Comparison of ENCODE assay signal across 30 cellular contexts in the genomic region with DNA sequence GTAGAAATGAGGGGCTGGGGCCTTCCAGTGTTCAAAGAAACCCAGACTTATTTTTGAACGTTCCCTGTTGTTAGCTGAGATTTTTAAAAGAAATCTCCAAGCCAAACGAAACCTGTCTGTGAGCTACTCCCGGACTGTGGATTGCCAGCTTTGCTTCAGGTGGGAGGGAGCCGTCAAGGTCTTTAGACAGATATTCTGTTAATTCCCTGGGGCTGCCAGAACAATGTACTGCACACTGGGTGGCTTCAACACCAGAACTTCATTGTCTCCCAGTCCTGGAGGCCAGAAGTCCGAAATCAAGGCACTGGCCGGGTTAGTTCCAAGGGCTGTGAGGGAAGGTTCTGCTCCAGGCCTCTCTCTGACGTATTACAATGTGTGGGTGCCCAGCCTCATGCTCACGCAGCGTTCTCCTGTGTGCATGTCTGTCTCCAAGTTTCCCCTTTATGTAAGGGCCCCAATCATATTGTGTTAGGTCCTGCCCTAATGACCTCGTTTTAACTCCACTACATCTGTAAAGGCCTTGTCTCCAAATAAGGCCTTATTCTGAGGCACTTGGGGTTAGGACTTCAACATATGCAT. TPM values are rescaled to one million over a fixed set of nuclear protein-coding genes. Genes with fewer than 3 reads are reported as not detected.
DNase-seq lines count a peak whose midpoint lies in the region; ATAC-seq, FAIRE-seq and TF ChIP-seq lines count a peak whose summit lies in the region.
"Had no signal": no experiment of that assay in that cellular context is flagged by ENCODE, and none has a peak within 500 bp of the region (broad histone marks: within the 10 kb centered on the region; RNA-seq: fewer than 3 reads in every experiment).

No MANE protein-coding gene starts in this region.

- H3K27ac ChIP-seq in astrocyte (ENCODE audit: low read depth, low read length) (peak overlapping the region; percentile 9), substantia nigra (ENCODE audit: low read depth, low read length, poor library complexity, severe bottlenecking) (peak overlapping the region; percentile 47)
- H3K27ac ChIP-seq: BLaER1 treated with 17β-estradiol and CSF1 and Interleukin-3, amounts not matched to agents 10 nM and 100 nM; neutrophil; prostate gland; RWPE1; SK-N-MC; transverse colon had no signal

- H3K9me3 Mint-ChIP-seq in HFFc6 = no peaks in the 10 kb centered on the region
- no peaks in the 10 kb centered on the region for H3K9me3 Mint-ChIP-seq in astrocyte (ENCODE audit: unreplicated experiment)
- H3K9me3 Mint-ChIP-seq in nephron = peaks cover 5% of the 10 kb centered on the region
- H3K9me3 Mint-ChIP-seq: T-helper 1 cell treated with Interleukin-12 subunit alpha and Interleukin-12 subunit beta and Interleukin-4 antibody, amounts not matched to agents 30 μg/mL and 1 μg/mL, for 36 hours had no signal

- H3K27me3 ChIP-seq in astrocyte (ENCODE audit: insufficient read depth, low read length) = no peaks in the 10 kb centered on the region
- H3K27me3 ChIP-seq: BLaER1 treated with 17β-estradiol and CSF1 and Interleukin-3, amounts not matched to agents 10 nM and 100 nM; neutrophil; transverse colon had no signal

- H3K79me2 ChIP-seq in astrocyte (ENCODE audit: insufficient read depth, low read length) = peaks cover 16% of the 10 kb centered on the region

- H4K20me1 ChIP-seq in astrocyte (ENCODE audit: insufficient read depth, low read length) = peaks cover 1% of the 10 kb centered on the region

- H3K36me3 ChIP-seq in astrocyte (ENCODE audit: insufficient read depth, low read length) = peaks cover 16% of the 10 kb centered on the region
- H3K36me3 ChIP-seq: prostate gland, transverse colon had no signal

- H3K9me3 ChIP-seq in astrocyte (ENCODE audit: insufficient read depth, low read depth, low read length) = no peaks in the 10 kb centered on the region
- H3K9me3 ChIP-seq: HAP-1, neutrophil, prostate gland, transverse colon had no signal

- H3K36me3 Mint-ChIP-seq in HFFc6 (ENCODE audit: low read depth) (peaks cover 13% of the 10 kb centered on the region), astrocyte (ENCODE audit: low read depth, unreplicated experiment) (peaks cover 9% of the 10 kb centered on the region), nephron (ENCODE audit: low read depth) (peaks cover 34% of the 10 kb centered on the region)

- H3K4me1 Mint-ChIP-seq in HFFc6 (ENCODE audit: low read depth) (peaks cover 40% of the 10 kb centered on the region), astrocyte (ENCODE audit: low read depth, unreplicated experiment) (peaks cover 28% of the 10 kb centered on the region), nephron (peaks cover 24% of the 10 kb centered on the region)

- H3K27me3 Mint-ChIP-seq in HFFc6 (ENCODE audit: insufficient read depth) (no peaks in the 10 kb centered on the region; the same call in 1 of the 2 replicates), astrocyte (ENCODE audit: low read depth, unreplicated experiment) (no peaks in the 10 kb centered on the region), nephron (ENCODE audit: low read depth) (no peaks in the 10 kb centered on the region)

- no peak overlapping the region for H3K4me3 ChIP-seq in astrocyte (ENCODE audit: insufficient read depth, low read depth, low read length)
- H3K4me3 ChIP-seq: BLaER1 treated with 17β-estradiol and CSF1 and Interleukin-3, amounts not matched to agents 10 nM and 100 nM; HAP-1; prostate gland; SK-N-MC; transverse colon had no signal

- TF ChIP-seq CTCF in HFFc6 (IDR thresholded peaks at IDR 0.05) (no peak), astrocyte (IDR thresholded peaks at IDR 0.05; ENCODE audit: insufficient read depth, low read depth, low read length) (no peak), nephron (IDR thresholded peaks at IDR 0.05; ENCODE audit: unreplicated experiment in 3 of 3) (no peak)

- no peak for FAIRE-seq in astrocyte (lab: Jason Lieb, UNC)

- peaks cover 24% of the 10 kb centered on the region for H3K4me1 ChIP-seq in astrocyte (ENCODE audit: insufficient read depth, low read length)
- H3K4me1 ChIP-seq: prostate gland, transverse colon had no signal

- H3K4me3 Mint-ChIP-seq in HFFc6 (0 out of 2 replicates have a peak overlapping the region, but pooled peaks have one; percentile 23), astrocyte (ENCODE audit: unreplicated experiment) (no peak overlapping the region), nephron (no peak overlapping the region)
- H3K4me3 Mint-ChIP-seq: activated CD8-positive, alpha-beta T cell treated with anti-CD3 and anti-CD28 coated beads, Interleukin-2, amount 10 ng/mL, durations not matched to agents 7 days and 5 days; T-helper 1 cell treated with Interleukin-12 subunit alpha and Interleukin-12 subunit beta and Interleukin-4 antibody, amounts not matched to agents 30 μg/mL and 1 μg/mL, for 36 hours had no signal

- peak overlapping the region; percentile 21 for H3K9ac ChIP-seq in astrocyte (ENCODE audit: low read length)
- H3K9ac ChIP-seq: BLaER1 treated with 17β-estradiol and CSF1 and Interleukin-3, amounts not matched to agents 10 nM and 100 nM had no signal

- H2AFZ ChIP-seq in astrocyte (ENCODE audit: low read depth, low read length) = no peak overlapping the region

- no peak for ATAC-seq in HG03196 (IDR thresholded peaks at IDR 0.05; ENCODE audit: unreplicated experiment)
- ATAC-seq: activated CD8-positive, alpha-beta T cell treated with anti-CD3 and anti-CD28 coated beads, Interleukin-2, amount 10 ng/mL, durations not matched to agents 7 days and 5 days had no signal

- H3K27ac Mint-ChIP-seq in HFFc6 = peak overlapping the region; percentile 27; the same call in 1 of the 2 replicates
- H3K27ac Mint-ChIP-seq in astrocyte (ENCODE audit: unreplicated experiment) = peak overlapping the region; percentile 47
- peak overlapping the region; percentile 58 to 93 (median 77) for H3K27ac Mint-ChIP-seq in nephron
- H3K27ac Mint-ChIP-seq: activated CD8-positive, alpha-beta T cell treated with anti-CD3 and anti-CD28 coated beads, Interleukin-2, amount 10 ng/mL, durations not matched to agents 7 days and 5 days; T-helper 1 cell treated with Interleukin-12 subunit alpha and Interleukin-12 subunit beta and Interleukin-4 antibody, amounts not matched to agents 30 μg/mL and 1 μg/mL, for 36 hours had no signal

- no peak overlapping the region for H3K4me2 ChIP-seq in astrocyte (ENCODE audit: low read length)
- H3K4me2 ChIP-seq: BLaER1 treated with 17β-estradiol and CSF1 and Interleukin-3, amounts not matched to agents 10 nM and 100 nM had no signal

- no peak for DNase-seq in HFFc6
- DNase-seq in astrocyte (ENCODE audit: low read depth) = no peak
- no peak for DNase-seq in substantia nigra (lab: John Stamatoyannopoulos, UW)
- no peak for DNase-seq in DMS79 (lab: John Stamatoyannopoulos, UW)
- no peak for DNase-seq in COR-L47 (lab: John Stamatoyannopoulos, UW)
- DNase-seq: activated CD8-positive, alpha-beta T cell treated with anti-CD3 and anti-CD28 coated beads, Interleukin-2, amount 10 ng/mL, durations not matched to agents 7 days and 5 days; activated effector memory CD4-positive, alpha-beta T cell treated with Interleukin-2 at 50 U/mL for 16 hours; DMS79 treated with DMSO at 0.1 percent for 48 hours; glutamatergic neuron; islet precursor cell; NCI-H1436 treated with DMSO at 0.1 percent for 48 hours; NCI-H2107; NCI-H446; NCI-H82; stimulated activated CD4-positive, alpha-beta T cell treated with anti-CD3 and anti-CD28 coated beads, Interleukin-1b, Interleukin-23, amount 100 ng/mL, for 48 hours; stimulated activated CD8-positive, alpha-beta memory T cell treated with anti-CD3 and anti-CD28 coated beads, Interleukin-4, amount 100 ng/mL, for 48 hours; transverse colon had no signal

RNA-seq across cellular contexts. Expression of a gene that starts 60.0 kb away (rescaled TPM):
- not detected for total RNA-seq in HFFc6 (2021; fragmentation: NEBNext Ultra II Directional; extraction: Animal tissue kit (Norgen Biotek cat#: 25700))
- not detected in 2 replicates for total RNA-seq in astrocyte
- total RNA-seq: activated CD8-positive, alpha-beta T cell treated with anti-CD3 and anti-CD28 coated beads, Interleukin-2, amount 10 ng/mL, durations not matched to agents 7 days and 5 days; cerebellum; epithelial cell of proximal tubule; HT1080; lower leg skin; transverse colon had no signal

Comparison
In these comparisons a context has a peak if more than half of its experiments do, and no peak if none do; other contexts are left out.
1. H3K27ac Mint-ChIP-seq: peak in every context shown above with its lines; median percentile 77 in nephron; 47 in astrocyte; 27 in HFFc6.